Comparison of ENCODE assay signal across 11 cellular contexts in genomic region chr9:27352457-27353188, GRCh38. TPM values are rescaled to one million over a fixed set of nuclear protein-coding genes. Genes with fewer than 3 reads are reported as not detected.
A peak's percentile ranks its signal among the peaks of the same experiment; 100 is the strongest.
DNase-seq lines count a peak whose midpoint lies in the region; ATAC-seq and TF ChIP-seq lines count a peak whose summit lies in the region.
"Had no signal": no experiment of that assay in that cellular context is flagged by ENCODE, and none has a peak within 500 bp of the region (broad histone marks: within the 10 kb centered on the region; RNA-seq: fewer than 3 reads in every experiment).

No MANE protein-coding gene starts in this region.

- no peak overlapping the region for H3K27ac ChIP-seq in KMS-11
- peak overlapping the region; percentile 95 for H3K27ac ChIP-seq in temporal lobe (ENCODE audit: low read depth, low read length)

- H3K9me3 Mint-ChIP-seq in activated naive CD4-positive, alpha-beta T cell treated with anti-CD3 and anti-CD28 coated beads, Interleukin-2, amount 50 U/mL, for 72 hours = no peaks in the 10 kb centered on the region
- H3K9me3 Mint-ChIP-seq in activated T-helper 1 cell treated with anti-CD3 and anti-CD28 coated beads, Interleukin-12 subunit alpha, Interleukin-12 subunit beta, Interleukin-2, Interleukin-4 antibody, amounts not matched to agents 30 ng/mL and 10 ng/mL and 1 ng/mL, durations not matched to agents 14 hours and 24 hours and 36 hours = no peaks in the 10 kb centered on the region

- H3K36me3 Mint-ChIP-seq in activated naive CD4-positive, alpha-beta T cell treated with anti-CD3 and anti-CD28 coated beads, Interleukin-2, amount 50 U/mL, for 72 hours = peaks cover 0 to 13% of the 10 kb centered on the region in 2 donors
- no peaks in the 10 kb centered on the region for H3K36me3 Mint-ChIP-seq in activated T-helper 1 cell treated with anti-CD3 and anti-CD28 coated beads, Interleukin-12 subunit alpha, Interleukin-12 subunit beta, Interleukin-2, Interleukin-4 antibody, amounts not matched to agents 30 ng/mL and 10 ng/mL and 1 ng/mL, durations not matched to agents 14 hours and 24 hours and 36 hours (ENCODE audit: low read depth)

- ATAC-seq in activated naive CD4-positive, alpha-beta T cell treated with anti-CD3 and anti-CD28 coated beads, Interleukin-2, amount 50 U/mL, for 72 hours = peak; percentile 48 to 52
- ATAC-seq in HG03039 (IDR thresholded peaks at IDR 0.05; ENCODE audit: unreplicated experiment) = no peak

- H3K4me3 ChIP-seq in KMS-11 (IDR thresholded peaks at IDR 0.05; ENCODE audit: insufficient read depth, low read depth, low read length) = no peak overlapping the region

- peaks cover 28% of the 10 kb centered on the region for H3K4me1 ChIP-seq in KMS-11 (ENCODE audit: low read depth, poor library complexity, severe bottlenecking)

- no peak overlapping the region for H3K9ac ChIP-seq in KMS-11

- H3K27me3 Mint-ChIP-seq in activated T-helper 1 cell treated with anti-CD3 and anti-CD28 coated beads, Interleukin-12 subunit alpha, Interleukin-12 subunit beta, Interleukin-2, Interleukin-4 antibody, amounts not matched to agents 30 ng/mL and 10 ng/mL and 1 ng/mL, durations not matched to agents 14 hours and 24 hours and 36 hours (ENCODE audit: insufficient read depth) = peaks cover 8% of the 10 kb centered on the region

- peaks cover 36% of the 10 kb centered on the region for H3K4me1 Mint-ChIP-seq in activated T-helper 1 cell treated with anti-CD3 and anti-CD28 coated beads, Interleukin-12 subunit alpha, Interleukin-12 subunit beta, Interleukin-2, Interleukin-4 antibody, amounts not matched to agents 30 ng/mL and 10 ng/mL and 1 ng/mL, durations not matched to agents 14 hours and 24 hours and 36 hours (ENCODE audit: low read depth)

- DNase-seq in activated naive CD4-positive, alpha-beta T cell treated with anti-CD3 and anti-CD28 coated beads, Interleukin-2, amount 50 U/mL, for 72 hours (ENCODE audit: low spot score in 2 of 2) = no peak
- DNase-seq in activated naive CD4-positive, alpha-beta T cell (lab: John Stamatoyannopoulos, UW) = no peak
- DNase-seq in globus pallidus (ENCODE audit: low spot score) = peak; percentile 70
- no peak for DNase-seq in DMS153 (lab: John Stamatoyannopoulos, UW)
- no peak for DNase-seq in activated T-helper 1 cell treated with anti-CD3 and anti-CD28 coated beads, Interleukin-12 subunit alpha, Interleukin-12 subunit beta, Interleukin-2, Interleukin-4 antibody, amounts not matched to agents 30 ng/mL and 10 ng/mL and 1 ng/mL, durations not matched to agents 14 hours and 24 hours and 36 hours (ENCODE audit: low spot score)
- DNase-seq: amniotic stem cell, NCI-H187 had no signal

- H4K20me1 ChIP-seq in KMS-11 (ENCODE audit: insufficient read depth) = no peaks in the 10 kb centered on the region

- H3K4me3 Mint-ChIP-seq in activated T-helper 1 cell treated with anti-CD3 and anti-CD28 coated beads, Interleukin-12 subunit alpha, Interleukin-12 subunit beta, Interleukin-2, Interleukin-4 antibody, amounts not matched to agents 30 ng/mL and 10 ng/mL and 1 ng/mL, durations not matched to agents 14 hours and 24 hours and 36 hours = no peak overlapping the region

- no peaks in the 10 kb centered on the region for H3K79me2 ChIP-seq in KMS-11 (ENCODE audit: insufficient read depth, low read depth)

- intact Hi-C loops in activated T-helper 1 cell treated with anti-CD3 and anti-CD28 coated beads, Interleukin-12 subunit alpha, Interleukin-12 subunit beta, Interleukin-2, Interleukin-4 antibody, amounts not matched to agents 30 ng/mL and 10 ng/mL and 1 ng/mL, durations not matched to agents 14 hours and 24 hours and 36 hours (cut with micrococcal nuclease) = no loop called here

- peak overlapping the region; percentile 53; the same call in 1 of the 2 replicates for H3K4me2 ChIP-seq in KMS-11

- no peak for TF ChIP-seq CTCF in KMS-11 (conservative IDR thresholded peaks at IDR 0.05; ENCODE audit: low read depth, low read length)

- H2AFZ ChIP-seq in KMS-11 (ENCODE audit: low read depth) = no peak overlapping the region

- no peaks in the 10 kb centered on the region for H3K36me3 ChIP-seq in KMS-11 (ENCODE audit: insufficient read depth)

- H3K27me3 ChIP-seq in KMS-11 (ENCODE audit: insufficient read depth, low read depth) = peaks cover 11% of the 10 kb centered on the region; the same call in 1 of the 2 replicates

- no peak overlapping the region for H3K27ac Mint-ChIP-seq in activated naive CD4-positive, alpha-beta T cell treated with anti-CD3 and anti-CD28 coated beads, Interleukin-2, amount 50 U/mL, for 72 hours
- H3K27ac Mint-ChIP-seq in activated T-helper 1 cell treated with anti-CD3 and anti-CD28 coated beads, Interleukin-12 subunit alpha, Interleukin-12 subunit beta, Interleukin-2, Interleukin-4 antibody, amounts not matched to agents 30 ng/mL and 10 ng/mL and 1 ng/mL, durations not matched to agents 14 hours and 24 hours and 36 hours = no peak overlapping the region

RNA-seq across cellular contexts. Expression of gene EQTN, which starts 55.7 kb away (rescaled TPM):
- not detected for total RNA-seq in activated naive CD4-positive, alpha-beta T cell treated with anti-CD3 and anti-CD28 coated beads, Interleukin-2, amount 50 U/mL, for 72 hours
- total RNA-seq in temporal lobe = 1.2 TPM
- not detected in 2 replicates for total RNA-seq in activated T-helper 1 cell treated with anti-CD3 and anti-CD28 coated beads, Interleukin-12 subunit alpha, Interleukin-12 subunit beta, Interleukin-2, Interleukin-4 antibody, amounts not matched to agents 30 ng/mL and 10 ng/mL and 1 ng/mL, durations not matched to agents 14 hours and 24 hours and 36 hours
- total RNA-seq: epithelial cell of proximal tubule had no signal
